16 cellular contexts compared by ENCODE assay signal in the genomic region with DNA sequence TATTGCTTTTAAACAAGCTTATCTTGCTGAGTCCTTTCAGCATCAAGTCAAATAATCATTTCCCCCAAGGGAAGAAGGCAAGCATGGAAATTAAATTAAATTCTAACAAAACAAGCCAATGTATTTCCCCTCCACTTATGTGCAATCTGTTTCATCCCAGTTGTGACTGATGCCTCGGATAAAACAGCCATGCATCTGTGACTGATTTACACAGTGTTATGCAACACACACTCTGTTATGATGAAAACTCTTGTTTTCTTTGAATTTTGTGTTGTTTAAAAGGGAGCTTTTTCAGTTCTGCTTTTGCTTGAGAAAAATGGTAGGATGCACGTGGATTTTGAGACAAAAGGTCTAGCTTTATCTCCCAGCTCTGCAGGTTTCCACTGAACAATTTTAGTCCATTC. TPM values are rescaled to one million over a fixed set of nuclear protein-coding genes. Genes with fewer than 3 reads are reported as not detected.
DNase-seq lines count a peak whose midpoint lies in the region; ATAC-seq, FAIRE-seq and TF ChIP-seq lines count a peak whose summit lies in the region.
"Had no signal": no experiment of that assay in that cellular context is flagged by ENCODE, and none has a peak within 500 bp of the region (broad histone marks: within the 10 kb centered on the region; RNA-seq: fewer than 3 reads in every experiment).

No MANE protein-coding gene starts in this region.

- intact Hi-C loops in CD14-positive monocyte (cut with micrococcal nuclease) (no loop called here), GM12878 (cut with micrococcal nuclease; ENCODE audit: unreplicated experiment) (no loop called here), left lung (cut with DNase I) (no loop called here)

- no peak for TF ChIP-seq RAD21 in GM12878 (IDR thresholded peaks at IDR 0.05; ENCODE audit: insufficient read depth, low read depth, low read length)

- H3K36me3 ChIP-seq in GM12878 (ENCODE audit: control insufficient read depth in 2 of 2, insufficient read depth in 2 of 2, low read length in 1 of 2) (no peaks in the 10 kb centered on the region), left lung (no peaks in the 10 kb centered on the region)

- TF ChIP-seq CTCF in CD14-positive monocyte (IDR thresholded peaks at IDR 0.05): no peak
- TF ChIP-seq CTCF in NB4 (IDR thresholded peaks at IDR 0.05; ENCODE audit: low read depth, low read length): no peak
- no peak for TF ChIP-seq CTCF in GM12878 (IDR thresholded peaks at IDR 0.05 in 2 of 3, conservative IDR thresholded peaks at IDR 0.05 in 1 of 3; ENCODE audit: control insufficient read depth in 2 of 3, extremely low read depth in 1 of 3, insufficient read depth in 1 of 3, low read depth in 3 of 3, low read length in 3 of 3)
- TF ChIP-seq CTCF in left lung (IDR thresholded peaks at IDR 0.05): no peak

- H3K4me3 Mint-ChIP-seq in CD14-positive monocyte: peak overlapping the region in 1 of 2 donors; percentile 32
- H3K4me3 Mint-ChIP-seq: activated naive CD4-positive, alpha-beta T cell treated with anti-CD3 and anti-CD28 coated beads for 36 hours had no signal

- TF ChIP-seq POLR2A in NB4 (IDR thresholded peaks at IDR 0.05; ENCODE audit: extremely low read depth, insufficient read length) (no peak), GM12878 (IDR thresholded peaks at IDR 0.05; ENCODE audit: low read depth, low read length) (no peak)

- no peaks in the 10 kb centered on the region for H4K20me1 ChIP-seq in GM12878 (ENCODE audit: control insufficient read depth, insufficient read depth)

- H3K27me3 ChIP-seq in GM12878 (replicated peaks in 1 of 2; ENCODE audit: control insufficient read depth in 2 of 2, insufficient read depth in 2 of 2, low read length in 1 of 2) (no peaks in the 10 kb centered on the region; a peak in 1 of 4 replicates), left lung (no peaks in the 10 kb centered on the region)

- no TSS peak for BruUV-seq in GM12878 (replicated peaks; lab: Mats Ljungman, UMichigan)

- CTCF ChIA-PET in GM12878 (lab: Yijun Ruan, JAX): interaction anchor here (0.6 to 1.1 kb wide), 2 partner anchors 88 to 163 kb away, joined by 3 read pairs; no protein-coding TSS in a partner anchor

- FAIRE-seq in GM12878 (lab: Jason Lieb, UNC): no peak

- H3K9me3 ChIP-seq in GM12878 (replicated peaks; ENCODE audit: control insufficient read depth, insufficient read depth, low read length) (no peaks in the 10 kb centered on the region), left lung (peaks cover 0 to 6% of the 10 kb centered on the region in 2 donors)

- in situ Hi-C loops in GM12878 (cut with MboI): no loop called here

- RAD21 ChIA-PET in GM12878 (lab: Charles Lee; ENCODE audit: unreplicated experiment): no interaction called here

- H3K4me1 Mint-ChIP-seq in CD14-positive monocyte: peaks cover 25% of the 10 kb centered on the region

- DNase-seq in CD14-positive monocyte (ENCODE audit: low spot score) (no peak), NB4 (ENCODE audit: low read depth) (peak; percentile 24), GM12878 (ENCODE audit: low read depth, low spot score) (no peak), left lung (no peak), AML-193 (lab: John Stamatoyannopoulos, UW) (no peak)
- DNase-seq in stimulated activated naive CD4-positive, alpha-beta T cell (lab: John Stamatoyannopoulos, UW): no peak
- DNase-seq in stimulated activated naive CD8-positive, alpha-beta T cell treated with anti-CD3 and anti-CD28 coated beads, Interleukin-15, Interleukin-2, amounts not matched to agents 100 U/mL and 50 U/mL, for 24 hours: no peak
- DNase-seq: activated naive CD4-positive, alpha-beta T cell treated with anti-CD3 and anti-CD28 coated beads for 36 hours; central memory CD4-positive, alpha-beta T cell; COR-L47; mammary epithelial cell; NCI-H446 had no signal

- H3K9ac ChIP-seq in GM12878 (ENCODE audit: control insufficient read depth, insufficient read depth, low read length): no peak overlapping the region

- no peak for TF ChIP-seq EP300 in GM12878 (IDR thresholded peaks at IDR 0.05; ENCODE audit: borderline replicate concordance in 1 of 2, control insufficient read depth in 1 of 2, low read depth in 2 of 2, low read length in 2 of 2)

- H3K4me3 ChIP-seq in NB4 (ENCODE audit: low read depth, low read length) (no peak overlapping the region), GM12878 (no peak overlapping the region), left lung (no peak overlapping the region)
- H3K4me3 ChIP-seq: skin epidermis had no signal

- peaks cover 0 to 2% (median 1%) of the 10 kb centered on the region in 3 donors for H3K27me3 Mint-ChIP-seq in CD14-positive monocyte (ENCODE audit: low read depth in 3 of 3)

- H3K4me1 ChIP-seq in GM12878 (ENCODE audit: control insufficient read depth, insufficient read depth, low read length): no peaks in the 10 kb centered on the region
- peaks cover 4 to 35% of the 10 kb centered on the region in 2 donors for H3K4me1 ChIP-seq in left lung

- H3K4me2 ChIP-seq in GM12878 (ENCODE audit: control insufficient read depth, insufficient read depth): no peak overlapping the region

- peaks cover 0 to 15% (median 3%) of the 10 kb centered on the region in 7 donors for H3K9me3 Mint-ChIP-seq in CD14-positive monocyte
- H3K9me3 Mint-ChIP-seq: activated naive CD4-positive, alpha-beta T cell treated with anti-CD3 and anti-CD28 coated beads for 36 hours had no signal

- POLR2A ChIA-PET in GM12878 (lab: Charles Lee): no interaction called here

- ATAC-seq in GM12878 (no peak), left lung (peak; percentile 33), GM21515 (IDR thresholded peaks at IDR 0.05; ENCODE audit: unreplicated experiment) (no peak)
- no peak for ATAC-seq in stimulated activated naive CD8-positive, alpha-beta T cell treated with anti-CD3 and anti-CD28 coated beads, Interleukin-15, Interleukin-2, amounts not matched to agents 100 U/mL and 50 U/mL, for 24 hours

- H3K36me3 Mint-ChIP-seq in CD14-positive monocyte: no peaks in the 10 kb centered on the region

- H3K27ac Mint-ChIP-seq in CD14-positive monocyte: peak overlapping the region; percentile 80 to 96 (median 92)
- H3K27ac Mint-ChIP-seq: activated naive CD4-positive, alpha-beta T cell treated with anti-CD3 and anti-CD28 coated beads for 36 hours had no signal

- no peak overlapping the region for H2AFZ ChIP-seq in GM12878 (ENCODE audit: control insufficient read depth, low read depth, low read length)

- SMC1A ChIA-PET in GM12878 (lab: Charles Lee; ENCODE audit: uncharacterized antibody, unreplicated experiment): interaction anchor here (0.6 kb wide), 1 partner anchor 191 kb away, joined by 3 read pairs; no protein-coding TSS in a partner anchor

- no peaks in the 10 kb centered on the region for H3K79me2 ChIP-seq in GM12878 (ENCODE audit: control insufficient read depth, insufficient read depth, low read length)

- WGBS in GM12878 (ENCODE audit: insufficient coverage, insufficient replicate concordance, low lambda C conversion rate, missing lambda C conversion rate): 3% methylated on average over 2 of the region's 2 CpGs

- H3K27ac ChIP-seq in GM12878 (ENCODE audit: control insufficient read depth, insufficient read depth) (no peak overlapping the region), left lung (no peak overlapping the region)
- H3K27ac ChIP-seq: epithelial cell of prostate, RWPE1 had no signal

TF ChIP-seq in GM12878, 131 proteins besides CTCF, POLR2A, EP300 and RAD21:
- peak; percentile 52; the same call in 1 of the 2 replicates for TF ChIP-seq SPI1 (IDR thresholded peaks at IDR 0.05; ENCODE audit: borderline replicate concordance, insufficient read depth, low read depth, low read length)
- no peak for TF ChIP-seq TCF3 (IDR thresholded peaks at IDR 0.05; ENCODE audit: borderline replicate concordance, insufficient read depth, low read depth, low read length)
TF ChIP-seq in GM12878: peak in this region for 1.

RNA-seq across cellular contexts. Expression of a gene that starts 32.6 kb away (rescaled TPM):
- polyA plus RNA-seq in CD14-positive monocyte: not detected
- total RNA-seq in GM12878 (2013; cell fraction: nucleolus; rRNA removed): not detected in 2 replicates
- not detected in 2 replicates for total RNA-seq in GM12878 (2014; rRNA removed)
- total RNA-seq in GM12878 (2014; rRNA removed; fragmentation: Illumina TruSeq; extraction: Trizol): not detected in 2 replicates
- not detected in 2 replicates for total RNA-seq in GM12878 (2021)
- polyA plus RNA-seq in GM12878 (2011; ENCODE audit: low read depth): not detected
- not detected in 2 replicates for polyA plus RNA-seq in GM12878 (2011; rRNA removed)
- polyA plus RNA-seq in GM12878 (2011; cell fraction: cytosol; rRNA removed): not detected in 2 replicates
- not detected in 2 replicates for polyA plus RNA-seq in GM12878 (2011; cell fraction: nucleus; rRNA removed)
- 0.08 TPM in 2 replicates for polyA plus RNA-seq in GM12878 (2012)
- polyA plus RNA-seq in GM12878 (2014; fragmentation: Illumina TruSeq; extraction: Trizol): not detected in 2 replicates
- not detected for polyA plus RNA-seq in GM12878 (2014; fragmentation: Nextera tagmentation; extraction: Ambion mirVana)
- not detected in 2 replicates for polyA plus RNA-seq in GM12878 (2014; rRNA removed)
- polyA plus RNA-seq in GM12878 (2016; fragmentation: Nextera tagmentation; extraction: Ambion mirVana): not detected
- polyA minus RNA-seq in GM12878 (2011; rRNA and poly(A)+ RNA removed): not detected in 2 replicates
- polyA minus RNA-seq in GM12878 (2011; cell fraction: cytosol; rRNA and poly(A)+ RNA removed): not detected in 2 replicates
- not detected in 2 replicates for polyA minus RNA-seq in GM12878 (2011; cell fraction: nucleus; rRNA and poly(A)+ RNA removed)
- total RNA-seq in left lung: 100 to 1,000 TPM in 1 of 2 donors, 10 to 100 TPM in 1; 63.1 to 164 TPM
- total RNA-seq: activated naive CD4-positive, alpha-beta T cell treated with anti-CD3 and anti-CD28 coated beads for 36 hours had no signal

Comparison
In these comparisons a context has a peak if more than half of its experiments do, and no peak if none do; other contexts are left out.
1. RNA of a gene that starts 32.6 kb away (total RNA-seq): 63.1 to 164 TPM in left lung; not detected in GM12878; every median in the first group is over 10 times any median in the second.